ENCODE assay signal across 9 cellular contexts in the genomic region with DNA sequence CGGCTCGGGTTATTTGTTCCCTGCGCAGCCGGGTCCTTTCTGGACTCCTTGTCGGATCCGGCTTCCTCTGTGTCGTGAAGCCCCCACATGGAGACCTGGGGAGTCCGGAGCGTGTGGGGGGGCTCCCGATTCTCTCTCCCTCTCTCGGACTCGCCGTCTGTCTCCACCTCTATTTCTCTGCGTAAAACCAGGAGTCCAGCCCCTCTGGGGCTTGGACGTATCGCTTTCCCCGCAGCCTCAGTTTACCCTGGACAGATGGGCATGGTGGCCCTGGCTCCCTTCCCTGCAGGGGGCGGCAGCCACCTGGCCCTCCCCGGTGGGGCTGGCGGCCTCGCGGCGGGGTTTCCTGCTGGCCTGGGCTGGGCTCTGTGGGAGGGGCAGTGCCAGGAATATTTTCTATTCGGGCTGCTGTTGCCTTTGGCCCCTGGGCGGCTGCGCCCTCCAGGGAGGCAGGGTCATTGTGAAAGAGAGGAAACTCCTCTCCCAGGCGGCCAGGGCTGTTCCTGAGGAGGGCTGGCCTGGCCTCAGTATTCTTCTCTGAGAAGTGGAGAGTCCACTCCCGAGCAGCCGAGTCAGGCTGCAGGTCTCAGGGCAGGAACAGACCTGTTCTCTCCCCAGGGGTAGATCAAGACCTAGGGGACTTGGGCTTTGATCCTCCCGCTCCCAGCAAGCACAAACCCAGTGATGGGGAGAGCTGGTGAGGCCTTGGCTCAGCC. TPM values are rescaled to one million over a fixed set of nuclear protein-coding genes. Genes with fewer than 3 reads are reported as not detected.
DNase-seq lines count a peak whose midpoint lies in the region; ATAC-seq and TF ChIP-seq lines count a peak whose summit lies in the region.
"Had no signal": no experiment of that assay in that cellular context is flagged by ENCODE, and none has a peak within 500 bp of the region (broad histone marks: within the 10 kb centered on the region; RNA-seq: fewer than 3 reads in every experiment).

No MANE protein-coding gene starts in this region.

- H3K36me3 ChIP-seq in lower lobe of right lung (no peaks in the 10 kb centered on the region), uterus (no peaks in the 10 kb centered on the region)
- H3K36me3 ChIP-seq: neutrophil had no signal

- peaks cover 4% of the 10 kb centered on the region for H3K36me3 Mint-ChIP-seq in chondrocyte (ENCODE audit: low read depth)

- peak overlapping the region; percentile 95 for H3K27ac Mint-ChIP-seq in chondrocyte (ENCODE audit: unreplicated experiment)

- H3K9me3 ChIP-seq in lower lobe of right lung (peaks cover 15% of the 10 kb centered on the region), uterus (no peaks in the 10 kb centered on the region)
- H3K9me3 ChIP-seq: neutrophil had no signal

- peaks cover 15% of the 10 kb centered on the region for H3K9me3 Mint-ChIP-seq in chondrocyte (ENCODE audit: low read depth)

- H3K4me1 Mint-ChIP-seq in chondrocyte (ENCODE audit: low read depth): peaks cover 49% of the 10 kb centered on the region

- TF ChIP-seq CTCF in chondrocyte (IDR thresholded peaks at IDR 0.05) (peak; percentile 36), lower lobe of right lung (IDR thresholded peaks at IDR 0.05) (no peak), uterus (IDR thresholded peaks at IDR 0.05) (peak in 1 of 4 experiments; percentile 6)

- ATAC-seq in lower lobe of right lung (peak; percentile 74 to 75), HG03097 (IDR thresholded peaks at IDR 0.05; ENCODE audit: low FRiP score, unreplicated experiment) (no peak)

- H3K4me1 ChIP-seq in lower lobe of right lung: peaks cover 52% of the 10 kb centered on the region
- peaks cover 16 to 21% of the 10 kb centered on the region in 2 donors for H3K4me1 ChIP-seq in uterus

- peak overlapping the region; percentile 80 for H3K4me3 Mint-ChIP-seq in chondrocyte (ENCODE audit: unreplicated experiment)

- no peaks in the 10 kb centered on the region for H3K27me3 Mint-ChIP-seq in chondrocyte (ENCODE audit: low read depth)

- H3K4me3 ChIP-seq in lower lobe of right lung (peak overlapping the region; percentile 66), uterus (peak overlapping the region; percentile 46 to 63)

- peak; percentile 72 for DNase-seq in AG08396 (ENCODE audit: low spot score)
- DNase-seq in HuH-7 (ENCODE audit: low spot score): peak; percentile 93
- DNase-seq in chondrocyte (ENCODE audit: low spot score): no peak
- DNase-seq in lower lobe of right lung: peak; percentile 65
- peak; percentile 65 to 69 for DNase-seq in uterus
- no peak for DNase-seq in stimulated activated CD4-positive, alpha-beta T cell treated with anti-CD3 and anti-CD28 coated beads, Interleukin-15, amount 100 ng/mL, for 24 hours
- DNase-seq in AML-193 (lab: John Stamatoyannopoulos, UW): no peak

- intact Hi-C loops in lower lobe of right lung (cut with DNase I): no loop called here
- intact Hi-C loops in uterus (cut with DNase I; ENCODE audit: low total_unique reads): no loop called here

- H3K27me3 ChIP-seq in lower lobe of right lung (ENCODE audit: low read depth): peaks cover 22% of the 10 kb centered on the region
- H3K27me3 ChIP-seq in uterus: no peaks in the 10 kb centered on the region

- no peak for TF ChIP-seq POLR2A in uterus (IDR thresholded peaks at IDR 0.05)

- H3K27ac ChIP-seq in lower lobe of right lung (peak overlapping the region; percentile 82), uterus (peak overlapping the region; percentile 87 to 97)
- H3K27ac ChIP-seq: neutrophil had no signal

RNA-seq across cellular contexts. Expression of a gene that starts 0.7 kb away (rescaled TPM):
- 193 to 202 TPM (median 194 TPM) in 3 replicates for total RNA-seq in chondrocyte
- total RNA-seq in lower lobe of right lung: 75.2 TPM
- 100 to 1,000 TPM in 2 of 4 donors, 10 to 100 TPM in 2; 78.4 to 156 (median 105) TPM for total RNA-seq in uterus

Comparison
In these comparisons a context has a peak if more than half of its experiments do, and no peak if none do; other contexts are left out.
1. DNase-seq: peak in AG08396 (single experiment), HuH-7 (single experiment), lower lobe of right lung (single experiment) and uterus (2 of 2); none in chondrocyte (single experiment), stimulated activated CD4-positive, alpha-beta T cell treated with anti-CD3 and anti-CD28 coated beads, Interleukin-15, amount 100 ng/mL, for 24 hours (single experiment) and AML-193 (0 of 2).